Comparison of ENCODE assay signal across 20 cellular contexts in genomic region chr15:70453238-70453637, GRCh38.
A peak's percentile ranks its signal among the peaks of the same experiment; 100 is the strongest.
DNase-seq lines count a peak whose midpoint lies in the region; ATAC-seq lines count a peak whose summit lies in the region.
"Had no signal": no experiment of that assay in that cellular context is flagged by ENCODE, and none has a peak within 500 bp of the region (broad histone marks: within the 10 kb centered on the region; RNA-seq: fewer than 3 reads in every experiment).

No MANE protein-coding gene starts in this region.

- no peaks in the 10 kb centered on the region for H3K9me3 Mint-ChIP-seq in activated naive CD8-positive, alpha-beta T cell treated with anti-CD3 and anti-CD28 coated beads, Interleukin-2, amount 10 ng/mL, durations not matched to agents 7 days and 5 days
- no peaks in the 10 kb centered on the region for H3K9me3 Mint-ChIP-seq in activated naive CD8-positive, alpha-beta T cell treated with anti-CD3 and anti-CD28 coated beads for 36 hours
- no peaks in the 10 kb centered on the region for H3K9me3 Mint-ChIP-seq in stimulated activated memory B cell treated with anti-CD40 and anti-IgM and Interleukin-4, amounts not matched to agents 10 μg/mL and 1 μg/mL and 100 μg/mL, for 72 hours
- H3K9me3 Mint-ChIP-seq in activated T-cell treated with anti-CD3 and anti-CD28 coated beads, Interleukin-2, amount 50 U/mL, for 4 hours, result no peaks in the 10 kb centered on the region

- no peak overlapping the region for H3K27ac Mint-ChIP-seq in activated naive CD8-positive, alpha-beta T cell treated with anti-CD3 and anti-CD28 coated beads, Interleukin-2, amount 10 ng/mL, durations not matched to agents 7 days and 5 days
- H3K27ac Mint-ChIP-seq in activated naive CD8-positive, alpha-beta T cell treated with anti-CD3 and anti-CD28 coated beads for 36 hours, result no peak overlapping the region
- H3K27ac Mint-ChIP-seq in T-helper 17 cell, result peak overlapping the region; percentile 54
- H3K27ac Mint-ChIP-seq in stimulated activated memory B cell treated with anti-CD40 and anti-IgM and Interleukin-4, amounts not matched to agents 10 μg/mL and 1 μg/mL and 100 μg/mL, for 72 hours, result peak overlapping the region; percentile 55
- H3K27ac Mint-ChIP-seq: B cell had no signal

- no peaks in the 10 kb centered on the region for H3K9me3 ChIP-seq in T-helper 17 cell (ENCODE audit: control insufficient read depth, low read length, poor library complexity, severe bottlenecking)

- peaks cover 41% of the 10 kb centered on the region for H3K4me1 Mint-ChIP-seq in activated naive CD8-positive, alpha-beta T cell treated with anti-CD3 and anti-CD28 coated beads, Interleukin-2, amount 10 ng/mL, durations not matched to agents 7 days and 5 days
- peaks cover 22% of the 10 kb centered on the region for H3K4me1 Mint-ChIP-seq in activated naive CD8-positive, alpha-beta T cell treated with anti-CD3 and anti-CD28 coated beads for 36 hours
- H3K4me1 Mint-ChIP-seq in T-helper 17 cell, result peaks cover 35% of the 10 kb centered on the region
- H3K4me1 Mint-ChIP-seq in stimulated activated memory B cell treated with anti-CD40 and anti-IgM and Interleukin-4, amounts not matched to agents 10 μg/mL and 1 μg/mL and 100 μg/mL, for 72 hours, result peaks cover 32% of the 10 kb centered on the region
- H3K4me1 Mint-ChIP-seq in activated T-cell treated with anti-CD3 and anti-CD28 coated beads, Interleukin-2, amount 50 U/mL, for 4 hours (ENCODE audit: low read depth), result peaks cover 26% of the 10 kb centered on the region

- no peak for ATAC-seq in activated naive CD8-positive, alpha-beta T cell treated with anti-CD3 and anti-CD28 coated beads, Interleukin-2, amount 10 ng/mL, durations not matched to agents 7 days and 5 days (ENCODE audit: low read depth)
- ATAC-seq in T-helper 17 cell (no peak), GM18907 (IDR thresholded peaks at IDR 0.05; ENCODE audit: unreplicated experiment) (no peak)
- ATAC-seq in stimulated activated memory B cell treated with anti-CD40 and anti-IgM and Interleukin-4, amounts not matched to agents 10 μg/mL and 1 μg/mL and 100 μg/mL, for 72 hours, result no peak
- no peak for ATAC-seq in activated T-cell treated with anti-CD3 and anti-CD28 coated beads, Interleukin-2, amount 50 U/mL, for 4 hours
- ATAC-seq: PC-3 had no signal

- POLR2A ChIA-PET in activated naive CD8-positive, alpha-beta T cell treated with anti-CD3 and anti-CD28 coated beads, Interleukin-2, amount 10 ng/mL, durations not matched to agents 7 days and 5 days (lab: Charles Lee), result interaction anchor here (0.6 kb wide), 1 partner anchor 33 kb away, joined by 3 read pairs; no protein-coding TSS in a partner anchor

- H3K4me3 Mint-ChIP-seq in activated naive CD8-positive, alpha-beta T cell treated with anti-CD3 and anti-CD28 coated beads, Interleukin-2, amount 10 ng/mL, durations not matched to agents 7 days and 5 days, result peak overlapping the region; percentile 45
- no peak overlapping the region for H3K4me3 Mint-ChIP-seq in activated naive CD8-positive, alpha-beta T cell treated with anti-CD3 and anti-CD28 coated beads for 36 hours
- no peak overlapping the region for H3K4me3 Mint-ChIP-seq in T-helper 17 cell
- H3K4me3 Mint-ChIP-seq in stimulated activated memory B cell treated with anti-CD40 and anti-IgM and Interleukin-4, amounts not matched to agents 10 μg/mL and 1 μg/mL and 100 μg/mL, for 72 hours, result no peak overlapping the region
- no peak overlapping the region for H3K4me3 Mint-ChIP-seq in activated T-cell treated with anti-CD3 and anti-CD28 coated beads, Interleukin-2, amount 50 U/mL, for 4 hours
- H3K4me3 Mint-ChIP-seq: B cell had no signal

- H3K36me3 Mint-ChIP-seq in activated naive CD8-positive, alpha-beta T cell treated with anti-CD3 and anti-CD28 coated beads, Interleukin-2, amount 10 ng/mL, durations not matched to agents 7 days and 5 days, result peaks cover 2% of the 10 kb centered on the region
- H3K36me3 Mint-ChIP-seq in activated naive CD8-positive, alpha-beta T cell treated with anti-CD3 and anti-CD28 coated beads for 36 hours, result no peaks in the 10 kb centered on the region
- peaks cover 5% of the 10 kb centered on the region for H3K36me3 Mint-ChIP-seq in T-helper 17 cell (ENCODE audit: low read depth)
- H3K36me3 Mint-ChIP-seq in stimulated activated memory B cell treated with anti-CD40 and anti-IgM and Interleukin-4, amounts not matched to agents 10 μg/mL and 1 μg/mL and 100 μg/mL, for 72 hours, result no peaks in the 10 kb centered on the region
- H3K36me3 Mint-ChIP-seq in activated T-cell treated with anti-CD3 and anti-CD28 coated beads, Interleukin-2, amount 50 U/mL, for 4 hours (ENCODE audit: insufficient read depth), result no peaks in the 10 kb centered on the region

- no peak for DNase-seq in activated naive CD8-positive, alpha-beta T cell treated with anti-CD3 and anti-CD28 coated beads, Interleukin-2, amount 10 ng/mL, durations not matched to agents 7 days and 5 days
- DNase-seq in activated naive CD8-positive, alpha-beta T cell treated with anti-CD3 and anti-CD28 coated beads for 36 hours, result no peak
- peak; percentile 80 for DNase-seq in NCI-H82 (lab: John Stamatoyannopoulos, UW)
- DNase-seq in T-helper 17 cell, result no peak
- no peak for DNase-seq in activated T-cell treated with anti-CD3 and anti-CD28 coated beads, Interleukin-2, amount 50 U/mL, for 4 hours
- no peak for DNase-seq in activated effector memory CD4-positive, alpha-beta T cell treated with anti-CD3 and anti-CD28 coated beads, Interleukin-2, amount 50 U/mL, for 16 hours
- DNase-seq: DMS 273 treated with DMSO at 0.1 percent for 48 hours; H7; Karpas-422; MM.1S; NCI-H1417 treated with DMSO at 0.1 percent for 48 hours; NCI-H2029 treated with DMSO at 0.1 percent for 48 hours; NCI-H2171 treated with DMSO at 0.1 percent for 48 hours; NCI-H446 treated with DMSO at 0.1 percent for 48 hours; NCI-H69; NK-92 treated with Interleukin-12 subunit alpha and Interleukin-12 subunit beta, amount 100 ng/mL, for 24 hours; PC-3 had no signal

- peaks cover 28% of the 10 kb centered on the region for H3K27me3 Mint-ChIP-seq in activated naive CD8-positive, alpha-beta T cell treated with anti-CD3 and anti-CD28 coated beads, Interleukin-2, amount 10 ng/mL, durations not matched to agents 7 days and 5 days
- H3K27me3 Mint-ChIP-seq in activated naive CD8-positive, alpha-beta T cell treated with anti-CD3 and anti-CD28 coated beads for 36 hours, result peaks cover 7% of the 10 kb centered on the region
- no peaks in the 10 kb centered on the region for H3K27me3 Mint-ChIP-seq in T-helper 17 cell
- H3K27me3 Mint-ChIP-seq in stimulated activated memory B cell treated with anti-CD40 and anti-IgM and Interleukin-4, amounts not matched to agents 10 μg/mL and 1 μg/mL and 100 μg/mL, for 72 hours, result peaks cover 30% of the 10 kb centered on the region
- peaks cover 3% of the 10 kb centered on the region for H3K27me3 Mint-ChIP-seq in activated T-cell treated with anti-CD3 and anti-CD28 coated beads, Interleukin-2, amount 50 U/mL, for 4 hours (ENCODE audit: low read depth)

Comparison
In these comparisons a context has a peak if more than half of its experiments do, and no peak if none do; other contexts are left out.
1. H3K27ac Mint-ChIP-seq: peak in T-helper 17 cell (single experiment) and stimulated activated memory B cell treated with anti-CD40 and anti-IgM and Interleukin-4, amounts not matched to agents 10 μg/mL and 1 μg/mL and 100 μg/mL, for 72 hours (single experiment); none in activated naive CD8-positive, alpha-beta T cell treated with anti-CD3 and anti-CD28 coated beads, Interleukin-2, amount 10 ng/mL, durations not matched to agents 7 days and 5 days (single experiment) and activated naive CD8-positive, alpha-beta T cell treated with anti-CD3 and anti-CD28 coated beads for 36 hours (single experiment).